ENCODE assay signal across 8 cellular contexts in genomic region chr5:14142856-14143508, GRCh38. TPM values are rescaled to one million over a fixed set of nuclear protein-coding genes. Genes with fewer than 3 reads are reported as not detected.
A peak's percentile ranks its signal among the peaks of the same experiment; 100 is the strongest.
DNase-seq lines count a peak whose midpoint lies in the region; ATAC-seq lines count a peak whose summit lies in the region.

TRIO (plus strand) TSS chr5:14143342; CDS start chr5:14143726, 384 bp downstream.

- H3K9me3 ChIP-seq in HUES6 (ENCODE audit: control insufficient read depth, insufficient read depth, low read depth, low read length), result no peaks in the 10 kb centered on the region

- H3K4me1 ChIP-seq in HUES6 (ENCODE audit: control insufficient read depth, insufficient read depth, low read length), result peaks cover 28% of the 10 kb centered on the region

- peak within 1 kb of the TSS; percentile 96 for H3K4me3 ChIP-seq in HUES6 (ENCODE audit: low read depth, low read length)

- H3K9me3 Mint-ChIP-seq in naive B cell, result no peaks in the 10 kb centered on the region
- H3K9me3 Mint-ChIP-seq in stimulated activated effector memory CD8-positive, alpha-beta T cell treated with anti-CD3 and anti-CD28 coated beads, Interleukin-12 subunit alpha, Interleukin-12 subunit beta, amount 100 ng/mL, for 72 hours, result no peaks in the 10 kb centered on the region

- peak within 1 kb of the TSS; percentile 94 to 97 (median 96) for H3K27ac Mint-ChIP-seq in naive B cell
- peak within 1 kb of the TSS; percentile 40 for H3K27ac Mint-ChIP-seq in stimulated activated effector memory CD8-positive, alpha-beta T cell treated with anti-CD3 and anti-CD28 coated beads, Interleukin-12 subunit alpha, Interleukin-12 subunit beta, amount 100 ng/mL, for 72 hours

- no peaks in the 10 kb centered on the region for H3K36me3 ChIP-seq in HUES6 (ENCODE audit: control insufficient read depth, insufficient read depth, low read length)

- H3K27me3 ChIP-seq in HUES6 (ENCODE audit: control insufficient read depth, insufficient read depth, low read length), result no peaks in the 10 kb centered on the region

- peak within 1 kb of the TSS; percentile 89 to 96 (median 91) for H3K4me3 Mint-ChIP-seq in naive B cell
- peak within 1 kb of the TSS; percentile 74 for H3K4me3 Mint-ChIP-seq in stimulated activated effector memory CD8-positive, alpha-beta T cell treated with anti-CD3 and anti-CD28 coated beads, Interleukin-12 subunit alpha, Interleukin-12 subunit beta, amount 100 ng/mL, for 72 hours

- ATAC-seq in GM21390 (IDR thresholded peaks at IDR 0.05; ENCODE audit: unreplicated experiment), result peak; percentile 49
- ATAC-seq in naive B cell (ENCODE audit: low read depth in 2 of 2), result peak; percentile 54 to 55
- peak; percentile 72 for ATAC-seq in stimulated activated effector memory CD8-positive, alpha-beta T cell treated with anti-CD3 and anti-CD28 coated beads, Interleukin-12 subunit alpha, Interleukin-12 subunit beta, amount 100 ng/mL, for 72 hours

- no peaks in the 10 kb centered on the region for H3K36me3 Mint-ChIP-seq in naive B cell
- no peaks in the 10 kb centered on the region for H3K36me3 Mint-ChIP-seq in stimulated activated effector memory CD8-positive, alpha-beta T cell treated with anti-CD3 and anti-CD28 coated beads, Interleukin-12 subunit alpha, Interleukin-12 subunit beta, amount 100 ng/mL, for 72 hours

- H3K27ac ChIP-seq in HUES6 (ENCODE audit: low read depth, low read length), result peak within 1 kb of the TSS; percentile 70

- peaks cover 23 to 38% (median 35%) of the 10 kb centered on the region in 3 donors for H3K4me1 Mint-ChIP-seq in naive B cell
- H3K4me1 Mint-ChIP-seq in stimulated activated effector memory CD8-positive, alpha-beta T cell treated with anti-CD3 and anti-CD28 coated beads, Interleukin-12 subunit alpha, Interleukin-12 subunit beta, amount 100 ng/mL, for 72 hours, result peaks cover 12% of the 10 kb centered on the region

- peaks cover 9 to 16% (median 13%) of the 10 kb centered on the region in 3 donors for H3K27me3 Mint-ChIP-seq in naive B cell

- DNase-seq in D341Med (ENCODE audit: low spot score) (peak; percentile 93), OCI-M1 (lab: John Stamatoyannopoulos, UW) (peak; percentile 36), activated T-helper 1 cell treated with Interleukin-2 at 50 U/mL for 16 hours (ENCODE audit: low read depth) (peak; percentile 56), fibroblast of gingiva (ENCODE audit: low read depth) (peak; percentile 88), naive B cell (peak; percentile 85)
- DNase-seq in stimulated activated effector memory CD8-positive, alpha-beta T cell treated with anti-CD3 and anti-CD28 coated beads, Interleukin-12 subunit alpha, Interleukin-12 subunit beta, amount 100 ng/mL, for 72 hours (ENCODE audit: low spot score in 2 of 2), result peak; percentile 75 to 90

- H3K9ac ChIP-seq in HUES6 (ENCODE audit: low read length), result peak within 1 kb of the TSS; percentile 91

RNA-seq across cellular contexts. Expression of gene TRIO, which starts in this region (rescaled TPM):
- polyA plus RNA-seq in naive B cell (ENCODE audit: low read depth in 6 of 6), result 10 to 100 TPM in 4 of 6 donors, 1 to 10 TPM in 2; 7.3 to 16.4 (median 11.1) TPM

Comparison
In these comparisons a context has a peak if more than half of its experiments do, and no peak if none do; other contexts are left out.
1. Peak in every context shown above with its lines: DNase-seq, ATAC-seq, H3K4me3 ChIP-seq and H3K27ac ChIP-seq.
2. DNase-seq: peak in every context shown above with its lines; median percentile 93 in D341Med; 88 in fibroblast of gingiva; 85 in naive B cell; 82 in stimulated activated effector memory CD8-positive, alpha-beta T cell treated with anti-CD3 and anti-CD28 coated beads, Interleukin-12 subunit alpha, Interleukin-12 subunit beta, amount 100 ng/mL, for 72 hours; 56 in activated T-helper 1 cell treated with Interleukin-2 at 50 U/mL for 16 hours; 36 in OCI-M1.